ENCODE assay signal across 9 cellular contexts in genomic region chr3:40387001-40387894, GRCh38. TPM values are rescaled to one million over a fixed set of nuclear protein-coding genes. Genes with fewer than 3 reads are reported as not detected.
DNase-seq lines count a peak whose midpoint lies in the region; ATAC-seq and TF ChIP-seq lines count a peak whose summit lies in the region.
"Had no signal": no experiment of that assay in that cellular context is flagged by ENCODE, and none has a peak within 500 bp of the region (broad histone marks: within the 10 kb centered on the region; RNA-seq: fewer than 3 reads in every experiment).

TSS of gene ENTPD3 (plus strand) at chr3:40387184. CDS start at chr3:40388058, 874 bp downstream.

- H3K4me1 ChIP-seq in H9 (ENCODE audit: insufficient read depth, low read length): no peaks in the 10 kb centered on the region; the same call in 1 of the 2 replicates
- H3K4me1 ChIP-seq in MM.1S (ENCODE audit: low read length): no peaks in the 10 kb centered on the region

- H3K4ac ChIP-seq in H9 (ENCODE audit: low read depth, low read length): no peak within 1 kb of the TSS

- no peak within 1 kb of the TSS for H3T11ph ChIP-seq in H9 (ENCODE audit: low read length)

- TF ChIP-seq CTCF in H9 (conservative IDR thresholded peaks at IDR 0.05) (peak; percentile 13; the same call in 1 of the 3 replicates), dorsolateral prefrontal cortex (IDR thresholded peaks at IDR 0.05 in 54 of 56, conservative IDR thresholded peaks at IDR 0.05 in 2 of 56; ENCODE audit: low read depth in 1 of 56, partially characterized antibody in 56 of 56) (no peak), MM.1S (IDR thresholded peaks at IDR 0.05; ENCODE audit: low read length) (no peak)

- ATAC-seq in memory B cell (ENCODE audit: low read depth): peak; percentile 81
- no peak for ATAC-seq in HG02571 (IDR thresholded peaks at IDR 0.05; ENCODE audit: unreplicated experiment)

- H2AK5ac ChIP-seq in H9 (ENCODE audit: insufficient read length, low read length): no peak within 1 kb of the TSS

- H2AFZ ChIP-seq in H9 (ENCODE audit: low read length) (no peak within 1 kb of the TSS), MM.1S (ENCODE audit: low read length) (no peak within 1 kb of the TSS)

- DNase-seq in H9 (peak; percentile 83), dorsolateral prefrontal cortex (peak in 6 of 10 donors; percentile 33 to 69 (median 50)), memory B cell (ENCODE audit: low spot score in 2 of 2) (no peak), SK-N-DZ (ENCODE audit: low spot score) (no peak), MM.1S (no peak)
- peak; percentile 71 for DNase-seq in activated CD4-positive, alpha-beta T cell treated with anti-CD3 and anti-CD28 coated beads, Interleukin-2, amount 10 ng/mL, durations not matched to agents 24 days and 14 days
- DNase-seq in stimulated activated CD8-positive, alpha-beta memory T cell treated with anti-CD3 and anti-CD28 coated beads, Interleukin-4, amount 100 ng/mL, for 24 hours (ENCODE audit: low read depth): peak; percentile 19

- no peak within 1 kb of the TSS for H4K5ac ChIP-seq in H9 (ENCODE audit: insufficient read length, low read depth, low read length)

- H3K79me2 ChIP-seq in H9 (ENCODE audit: insufficient read depth, low read length): no peaks in the 10 kb centered on the region
- H3K79me2 ChIP-seq in MM.1S (ENCODE audit: low read length): no peaks in the 10 kb centered on the region

- H3K27me3 ChIP-seq in H9 (ENCODE audit: insufficient read depth, low read length): peaks cover 19% of the 10 kb centered on the region
- H3K27me3 ChIP-seq in dorsolateral prefrontal cortex: no peaks in the 10 kb centered on the region
- H3K27me3 ChIP-seq in MM.1S (replicated peaks; ENCODE audit: insufficient read depth, low read length): no peaks in the 10 kb centered on the region

- no CpG with 5 or more reads among the region's 49 CpGs for WGBS in H9 (ENCODE audit: extremely low coverage, insufficient read length, low lambda C conversion rate)

- H2BK15ac ChIP-seq in H9 (ENCODE audit: low read depth, low read length): no peak within 1 kb of the TSS

- no peak within 1 kb of the TSS for H4K8ac ChIP-seq in H9 (replicated peaks; ENCODE audit: insufficient read length, low read depth, low read length)

- peak within 1 kb of the TSS in 1 of 3 experiments; percentile 29; a peak in 1 of 7 replicates for H3K27ac Mint-ChIP-seq in H9
- H3K27ac Mint-ChIP-seq in activated CD4-positive, alpha-beta T cell treated with anti-CD3 and anti-CD28 coated beads, Interleukin-2, amount 10 ng/mL, durations not matched to agents 24 days and 14 days: no peak within 1 kb of the TSS
- no peak within 1 kb of the TSS for H3K27ac Mint-ChIP-seq in memory B cell

- H3K14ac ChIP-seq in H9 (ENCODE audit: insufficient read depth, low read length): no peak within 1 kb of the TSS

- H3K4me2 ChIP-seq in H9 (ENCODE audit: insufficient read depth, insufficient read length, low read length) (peak within 1 kb of the TSS; percentile 77), MM.1S (ENCODE audit: low read depth, low read length) (no peak within 1 kb of the TSS)

- H3K27me3 Mint-ChIP-seq in H9 (ENCODE audit: low read depth) (peaks cover 53% of the 10 kb centered on the region), memory B cell (peaks cover 14% of the 10 kb centered on the region)
- H3K27me3 Mint-ChIP-seq in activated CD4-positive, alpha-beta T cell treated with anti-CD3 and anti-CD28 coated beads, Interleukin-2, amount 10 ng/mL, durations not matched to agents 24 days and 14 days: peaks cover 34% of the 10 kb centered on the region

- H3F3A ChIP-seq in MM.1S (ENCODE audit: insufficient read depth, low read length): no peaks in the 10 kb centered on the region

- no peaks in the 10 kb centered on the region for H3K79me1 ChIP-seq in H9 (ENCODE audit: insufficient read depth, low read depth, low read length, poor library complexity, severe bottlenecking)

- no peaks in the 10 kb centered on the region for H3K9me2 ChIP-seq in MM.1S (replicated peaks; ENCODE audit: insufficient read depth, low read length)

- H2BK5ac ChIP-seq in H9 (ENCODE audit: insufficient read length, low read length): no peak within 1 kb of the TSS

- no peak within 1 kb of the TSS for H2BK120ac ChIP-seq in H9 (ENCODE audit: low read depth, low read length, poor library complexity, severe bottlenecking)

- peaks cover 8% of the 10 kb centered on the region for H3K23me2 ChIP-seq in H9 (ENCODE audit: insufficient read length, low read depth, low read length, poor library complexity, severe bottlenecking)

- no peak within 1 kb of the TSS for H4K91ac ChIP-seq in H9 (ENCODE audit: insufficient read length, low read depth, low read length)

- H2BK20ac ChIP-seq in H9 (ENCODE audit: low read depth, low read length, poor library complexity, severe bottlenecking): no peak within 1 kb of the TSS

- H3K9me3 Mint-ChIP-seq in H9 (no peaks in the 10 kb centered on the region; a peak in 1 of 5 replicates), memory B cell (no peaks in the 10 kb centered on the region)
- peaks cover 12% of the 10 kb centered on the region for H3K9me3 Mint-ChIP-seq in activated CD4-positive, alpha-beta T cell treated with anti-CD3 and anti-CD28 coated beads, Interleukin-2, amount 10 ng/mL, durations not matched to agents 24 days and 14 days

- H3K9ac ChIP-seq in H9 (ENCODE audit: extremely low read depth, insufficient read length, low read length) (no peak within 1 kb of the TSS), MM.1S (ENCODE audit: low read length) (no peak within 1 kb of the TSS)

- no peaks in the 10 kb centered on the region for H4K20me1 ChIP-seq in H9 (ENCODE audit: control insufficient read depth, insufficient read depth, insufficient read length)
- H4K20me1 ChIP-seq in MM.1S (ENCODE audit: insufficient read depth, low read length): no peaks in the 10 kb centered on the region

- H3K18ac ChIP-seq in H9 (ENCODE audit: insufficient read length, low read depth, low read length): no peak within 1 kb of the TSS

- peak within 1 kb of the TSS; percentile 66 to 85 for H3K4me3 Mint-ChIP-seq in H9
- H3K4me3 Mint-ChIP-seq in activated CD4-positive, alpha-beta T cell treated with anti-CD3 and anti-CD28 coated beads, Interleukin-2, amount 10 ng/mL, durations not matched to agents 24 days and 14 days: peak within 1 kb of the TSS; percentile 73
- H3K4me3 Mint-ChIP-seq in memory B cell: peak within 1 kb of the TSS; percentile 68

- H3K56ac ChIP-seq in H9 (ENCODE audit: insufficient read length, low read depth, low read length): no peak within 1 kb of the TSS

- H3K23ac ChIP-seq in H9 (ENCODE audit: insufficient read length, low read depth, low read length): no peak within 1 kb of the TSS

- H3K36me3 ChIP-seq in MM.1S (replicated peaks; ENCODE audit: insufficient read depth, low read length): no peaks in the 10 kb centered on the region

- H3K4me1 Mint-ChIP-seq in H9: peaks cover 13 to 19% of the 10 kb centered on the region in 2 experiments
- peaks cover 7% of the 10 kb centered on the region for H3K4me1 Mint-ChIP-seq in activated CD4-positive, alpha-beta T cell treated with anti-CD3 and anti-CD28 coated beads, Interleukin-2, amount 10 ng/mL, durations not matched to agents 24 days and 14 days
- peaks cover 3% of the 10 kb centered on the region for H3K4me1 Mint-ChIP-seq in memory B cell

- H3K9me3 ChIP-seq in H9 (ENCODE audit: control insufficient read depth, low read depth, low read length) (no peaks in the 10 kb centered on the region), MM.1S (replicated peaks; ENCODE audit: insufficient read depth, low read length) (no peaks in the 10 kb centered on the region)

- peak within 1 kb of the TSS in 58 of 59 donors; percentile 14 to 71 (median 58) for H3K4me3 ChIP-seq in dorsolateral prefrontal cortex
- no peak within 1 kb of the TSS for H3K4me3 ChIP-seq in MM.1S (ENCODE audit: low read length)

- H2BK12ac ChIP-seq in H9 (ENCODE audit: insufficient read length, low read depth, low read length): no peak within 1 kb of the TSS

- H3K36me3 Mint-ChIP-seq in H9 (ENCODE audit: insufficient read depth in 1 of 3, low read depth in 3 of 3) (no peaks in the 10 kb centered on the region), memory B cell (peaks cover 14% of the 10 kb centered on the region)
- H3K36me3 Mint-ChIP-seq in activated CD4-positive, alpha-beta T cell treated with anti-CD3 and anti-CD28 coated beads, Interleukin-2, amount 10 ng/mL, durations not matched to agents 24 days and 14 days (ENCODE audit: low read depth): no peaks in the 10 kb centered on the region

- intact Hi-C loops in activated CD4-positive, alpha-beta T cell treated with anti-CD3 and anti-CD28 coated beads, Interleukin-2, amount 10 ng/mL, durations not matched to agents 24 days and 14 days (cut with micrococcal nuclease): no loop called here
- intact Hi-C loops in dorsolateral prefrontal cortex (cut with DNase I): no loop called here

- no peak within 1 kb of the TSS for H3K27ac ChIP-seq in H9 (ENCODE audit: insufficient read length, low read depth, low read length)
- peak within 1 kb of the TSS in 39 of 59 donors; percentile 13 to 75 (median 59) for H3K27ac ChIP-seq in dorsolateral prefrontal cortex
- no peak within 1 kb of the TSS for H3K27ac ChIP-seq in MM.1S (ENCODE audit: low read length)

RNA-seq across cellular contexts. Expression of gene ENTPD3, which starts in this region (rescaled TPM):
- total RNA-seq in H9 (2021): 0.18 TPM in 1 of 2 replicates, not detected in the other
- not detected in 2 replicates for total RNA-seq in activated CD4-positive, alpha-beta T cell treated with anti-CD3 and anti-CD28 coated beads, Interleukin-2, amount 10 ng/mL, durations not matched to agents 24 days and 14 days
- total RNA-seq in dorsolateral prefrontal cortex: 10 to 100 TPM in 108 of 120 experiments, 1 to 10 TPM in 12; 4.9 to 28.8 (median 16.5) TPM
- not detected in 2 replicates for polyA plus RNA-seq in SK-N-DZ (2014; cell fraction: cytosol; rRNA removed)
- polyA plus RNA-seq in SK-N-DZ (2014; cell fraction: nucleus; rRNA removed): not detected in 2 replicates
- total RNA-seq: HT1080 had no signal

Comparison
In these comparisons a context has a peak if more than half of its experiments do, and no peak if none do; other contexts are left out.
1. Peak in DNase-seq and H3K4me2 ChIP-seq in H9; RNA of the gene not detected or under 1 TPM.
2. Peak in DNase-seq in activated CD4-positive, alpha-beta T cell treated with anti-CD3 and anti-CD28 coated beads, Interleukin-2, amount 10 ng/mL, durations not matched to agents 24 days and 14 days; RNA of the gene not detected or under 1 TPM.
3. DNase-seq: peak in dorsolateral prefrontal cortex (6 of 10) and stimulated activated CD8-positive, alpha-beta memory T cell treated with anti-CD3 and anti-CD28 coated beads, Interleukin-4, amount 100 ng/mL, for 24 hours (single experiment); none in memory B cell (0 of 2), SK-N-DZ (single experiment) and MM.1S (single experiment).
4. H3K27ac ChIP-seq: peak in dorsolateral prefrontal cortex (39 of 59); none in H9 (single experiment) and MM.1S (single experiment).
5. Peak in every context shown above with its lines, with median percentiles within 50 percentile points of each other: H3K4me3 Mint-ChIP-seq.